In the genomic region with DNA sequence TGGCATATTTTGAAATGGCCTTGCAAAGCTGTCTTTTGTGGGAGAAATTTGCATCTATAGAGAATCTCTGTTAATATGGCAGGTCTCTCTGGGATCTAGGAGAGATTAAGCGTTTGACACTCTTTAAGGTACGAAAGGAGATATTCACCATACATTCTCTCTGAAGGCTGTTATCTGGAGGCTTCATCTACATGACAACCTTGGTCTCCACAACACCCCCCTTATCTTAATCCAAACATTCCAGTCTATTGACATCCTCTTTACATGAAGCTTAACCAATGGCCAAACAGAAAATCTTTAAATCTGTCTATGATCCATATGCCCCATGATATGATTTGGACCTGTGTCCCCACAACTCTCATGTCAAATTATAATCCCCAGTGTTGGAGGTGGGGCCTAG, we compare ENCODE assay signal across 21 cellular contexts.
"Had no signal": no experiment of that assay in that cellular context is flagged by ENCODE, and none has a peak within 500 bp of the region (broad histone marks: within the 10 kb centered on the region; RNA-seq: fewer than 3 reads in every experiment).

No MANE protein-coding gene starts in this region.

- H3K4me1 ChIP-seq: esophagus squamous epithelium, gastrocnemius medialis, heart right ventricle, left lung, lower lobe of right lung had no signal

- H3K27me3 ChIP-seq: dorsolateral prefrontal cortex, esophagus squamous epithelium, gastrocnemius medialis, heart right ventricle, left lung had no signal

- H3K27ac ChIP-seq: coronary artery, dorsolateral prefrontal cortex, epithelial cell of prostate, esophagus squamous epithelium, gastrocnemius medialis, heart right ventricle, left lung, lower lobe of right lung had no signal

- DNase-seq: dorsolateral prefrontal cortex; effector CD4-positive, alpha-beta T cell; effector memory CD4-positive, alpha-beta T cell; erythroblast; esophagus squamous epithelium; foreskin fibroblast; foreskin melanocyte; gastrocnemius medialis; glutamatergic neuron; head of caudate nucleus; heart right ventricle; hippocampal formation; left cardiac atrium; left lung; left ventricle myocardium superior; lower lobe of right lung; mesenchymal stem cell; midbrain had no signal

- H3K4me3 ChIP-seq: coronary artery, dorsolateral prefrontal cortex, esophagus squamous epithelium, gastrocnemius medialis, heart right ventricle, left lung, lower lobe of right lung had no signal

- H3K36me3 ChIP-seq: esophagus squamous epithelium, gastrocnemius medialis, heart right ventricle, left lung, lower lobe of right lung had no signal

- ATAC-seq: esophagus mucosa, gastrocnemius medialis, heart right ventricle, left cardiac atrium, left lung, left ventricle myocardium superior, lower lobe of right lung had no signal
